1 cellular context compared by ENCODE assay signal in genomic region chr1:52432807-52433206, GRCh38.
TF ChIP-seq lines count a peak whose summit lies in the region.

No MANE protein-coding gene starts in this region.

TF ChIP-seq in K562, 482 proteins besides CTCF, POLR2A, EP300 and RAD21:
- TF ChIP-seq CBFA2T3 (IDR thresholded peaks at IDR 0.05) (peak; percentile 61), CBFA2T2 (conservative IDR thresholded peaks at IDR 0.05) (peak; percentile 26; the same call in 1 of the 2 replicates), NCOA6 (IDR thresholded peaks at IDR 0.05) (no peak), NCOR1 (IDR thresholded peaks at IDR 0.05) (peak; percentile 20; the same call in 1 of the 2 replicates), ARID1B (IDR thresholded peaks at IDR 0.05) (peak; percentile 48), DPF2 (IDR thresholded peaks at IDR 0.05) (no peak), NR4A1 (CRISPR knock-in tag; IDR thresholded peaks at IDR 0.05) (no peak), NR4A1 (tag; IDR thresholded peaks at IDR 0.05) (no peak), SIN3B (IDR thresholded peaks at IDR 0.05; ENCODE audit: low read depth) (no peak), ZNF717 (CRISPR knock-in tag; IDR thresholded peaks at IDR 0.05) (no peak), FOXJ2 (tag; IDR thresholded peaks at IDR 0.05) (peak; percentile 94), MTA2 (IDR thresholded peaks at IDR 0.05; ENCODE audit: low read depth) (no peak), ZSCAN32 (CRISPR knock-in tag; IDR thresholded peaks at IDR 0.05) (no peak), ZNF778 (CRISPR knock-in tag; IDR thresholded peaks at IDR 0.05) (no peak), CAMTA2 (CRISPR knock-in tag; conservative IDR thresholded peaks at IDR 0.05) (no peak), TCF3 (CRISPR knock-in tag; IDR thresholded peaks at IDR 0.05) (no peak), TEAD4 (IDR thresholded peaks at IDR 0.05; ENCODE audit: low read length) (peak; percentile 62; the same call in 1 of the 2 replicates), TEAD4 (CRISPR knock-in tag; IDR thresholded peaks at IDR 0.05; ENCODE audit: borderline replicate concordance) (no peak), TAL1 (IDR thresholded peaks at IDR 0.05) (peak; percentile 70), ELF1 (tag; IDR thresholded peaks at IDR 0.05) (no peak), ZNF253 (CRISPR knock-in tag; conservative IDR thresholded peaks at IDR 0.05) (no peak), RFX1 (IDR thresholded peaks at IDR 0.05) (peak; percentile 44)
